ENCODE assay signal across 13 cellular contexts in the genomic region with DNA sequence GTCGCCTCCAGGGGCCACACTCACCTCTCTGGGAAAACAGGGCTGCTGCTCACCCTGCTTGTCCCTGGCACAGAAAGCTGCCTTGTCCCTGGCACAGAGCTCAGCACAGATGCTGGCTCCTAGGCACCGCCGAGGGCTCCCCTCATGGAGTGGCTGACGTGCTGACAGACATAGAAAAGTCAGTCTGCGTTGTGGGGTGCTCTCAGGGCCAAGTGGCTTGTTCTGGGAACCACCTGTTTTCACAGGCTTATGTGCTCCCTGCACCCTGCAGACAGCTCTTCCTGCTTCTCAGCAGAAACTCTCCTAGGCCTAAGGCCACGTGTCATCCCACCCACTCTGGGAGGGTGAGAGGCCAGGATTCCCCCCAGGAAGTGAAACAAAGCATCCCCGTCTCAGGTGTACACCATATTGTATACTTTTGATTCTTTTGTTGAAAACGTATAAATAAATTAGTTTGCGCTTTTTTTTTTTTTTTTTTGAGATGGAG.
A peak's percentile ranks its signal among the peaks of the same experiment; 100 is the strongest.
DNase-seq lines count a peak whose midpoint lies in the region; ATAC-seq, FAIRE-seq and TF ChIP-seq lines count a peak whose summit lies in the region.
"Had no signal": no experiment of that assay in that cellular context is flagged by ENCODE, and none has a peak within 500 bp of the region (broad histone marks: within the 10 kb centered on the region; RNA-seq: fewer than 3 reads in every experiment).

No MANE protein-coding gene starts in this region.

- H3K4me3 ChIP-seq in suprapubic skin (no peak overlapping the region), osteoblast (ENCODE audit: insufficient read depth, low read length) (no peak overlapping the region)
- H3K4me3 ChIP-seq: adrenal gland, SJCRH30, stomach had no signal

- no peak for TF ChIP-seq EP300 in suprapubic skin (IDR thresholded peaks at IDR 0.05)

- no peak overlapping the region for H2AFZ ChIP-seq in osteoblast (ENCODE audit: low read length)

- TF ChIP-seq POLR2A in suprapubic skin (IDR thresholded peaks at IDR 0.05), result no peak

- no peak overlapping the region for H3K4me2 ChIP-seq in osteoblast (ENCODE audit: insufficient read depth, low read length)

- H3K4me1 ChIP-seq in suprapubic skin, result peaks cover 3% of the 10 kb centered on the region
- H3K4me1 ChIP-seq in osteoblast (ENCODE audit: insufficient read depth, low read length), result peaks cover 5% of the 10 kb centered on the region
- H3K4me1 ChIP-seq: adrenal gland, SJCRH30, stomach had no signal

- in situ Hi-C loops in G401 (cut with HindIII; ENCODE audit: low sequenced_read_pairs), result no loop called here

- H3K9me3 ChIP-seq in suprapubic skin (no peaks in the 10 kb centered on the region), osteoblast (ENCODE audit: low read depth, low read length) (no peaks in the 10 kb centered on the region)
- H3K9me3 ChIP-seq: adrenal gland, SJCRH30, stomach had no signal

- no peaks in the 10 kb centered on the region for H3K36me3 ChIP-seq in suprapubic skin
- H3K36me3 ChIP-seq in osteoblast (ENCODE audit: insufficient read depth, low read length), result no peaks in the 10 kb centered on the region
- H3K36me3 ChIP-seq: adrenal gland, SJCRH30, stomach had no signal

- peak; percentile 82 for ATAC-seq in GM19025 (IDR thresholded peaks at IDR 0.05; ENCODE audit: low read depth, unreplicated experiment)
- ATAC-seq in HG02642 (IDR thresholded peaks at IDR 0.05; ENCODE audit: poor library complexity, unreplicated experiment), result peak; percentile 61
- ATAC-seq in HG03558 (IDR thresholded peaks at IDR 0.05; ENCODE audit: extremely low read depth, unreplicated experiment), result peak; percentile 60

- FAIRE-seq in D721Med (lab: Jason Lieb, UNC), result no peak

- TF ChIP-seq CTCF in D721Med (IDR thresholded peaks at IDR 0.05; ENCODE audit: insufficient read depth, missing control alignments) (no peak), suprapubic skin (IDR thresholded peaks at IDR 0.05) (no peak), osteoblast (IDR thresholded peaks at IDR 0.05; ENCODE audit: extremely low read depth, low read depth, low read length) (no peak)

- H3K27ac ChIP-seq in suprapubic skin (no peak overlapping the region), osteoblast (ENCODE audit: low read depth, low read length) (no peak overlapping the region)
- H3K27ac ChIP-seq: adrenal gland, SJCRH30, stomach had no signal

- DNase-seq in G401 (ENCODE audit: low spot score) (peak; percentile 63), D721Med (ENCODE audit: insufficient read length, low spot score) (no peak), mucosa of gallbladder (ENCODE audit: low spot score) (no peak), suprapubic skin (ENCODE audit: low spot score in 2 of 2) (no peak), osteoblast (ENCODE audit: insufficient read length, low spot score, missing footprints) (no peak)
- DNase-seq: activated CD4-positive, alpha-beta memory T cell treated with anti-CD3 and anti-CD28 coated beads, Interleukin-2, amount 10 ng/mL, durations not matched to agents 7 days and 5 days; adrenal gland; naive B cell; SJCRH30; stomach had no signal

- H3K27me3 ChIP-seq in suprapubic skin, result no peaks in the 10 kb centered on the region
- H3K27me3 ChIP-seq in osteoblast (ENCODE audit: insufficient read depth, low read length), result no peaks in the 10 kb centered on the region
- H3K27me3 ChIP-seq: adrenal gland, SJCRH30, stomach had no signal

- H4K20me1 ChIP-seq in osteoblast (ENCODE audit: insufficient read depth, low read length), result no peaks in the 10 kb centered on the region

- no peaks in the 10 kb centered on the region for H3K79me2 ChIP-seq in osteoblast (ENCODE audit: insufficient read depth, low read length)

- WGBS in suprapubic skin, result 46% methylated on average over 5 of the region's 9 CpGs
